18 cellular contexts compared by ENCODE assay signal in genomic region chr17:48725294-48726064, GRCh38. TPM values are rescaled to one million over a fixed set of nuclear protein-coding genes. Genes with fewer than 3 reads are reported as not detected.
DNase-seq lines count a peak whose midpoint lies in the region; ATAC-seq and TF ChIP-seq lines count a peak whose summit lies in the region.
"Had no signal": no experiment of that assay in that cellular context is flagged by ENCODE, and none has a peak within 500 bp of the region (broad histone marks: within the 10 kb centered on the region; RNA-seq: fewer than 3 reads in every experiment).

No MANE protein-coding gene starts in this region.

- H3K4me1 Mint-ChIP-seq in stimulated activated naive CD8-positive, alpha-beta T cell treated with anti-CD3 and anti-CD28 coated beads, Interleukin-15, amount 100 ng/mL, for 72 hours = peaks cover 78% of the 10 kb centered on the region
- H3K4me1 Mint-ChIP-seq in activated T-helper 17 cell treated with anti-CD3 and anti-CD28 coated beads, Interleukin-2, amount 50 U/mL, for 72 hours = peaks cover 7% of the 10 kb centered on the region

- no peak overlapping the region for H2BK5ac ChIP-seq in mesenchymal stem cell (ENCODE audit: low read depth, low read length, poor library complexity, severe bottlenecking)

- H3K9me3 Mint-ChIP-seq in stimulated activated naive CD8-positive, alpha-beta T cell treated with anti-CD3 and anti-CD28 coated beads, Interleukin-15, amount 100 ng/mL, for 72 hours = no peaks in the 10 kb centered on the region
- H3K9me3 Mint-ChIP-seq in activated T-helper 17 cell treated with anti-CD3 and anti-CD28 coated beads, Interleukin-2, amount 50 U/mL, for 72 hours = no peaks in the 10 kb centered on the region

- no peak overlapping the region for H3K14ac ChIP-seq in mesenchymal stem cell (ENCODE audit: low read length in 2 of 2)

- H3K27me3 Mint-ChIP-seq in stimulated activated naive CD8-positive, alpha-beta T cell treated with anti-CD3 and anti-CD28 coated beads, Interleukin-15, amount 100 ng/mL, for 72 hours = peaks cover 100% of the 10 kb centered on the region
- H3K27me3 Mint-ChIP-seq in activated T-helper 17 cell treated with anti-CD3 and anti-CD28 coated beads, Interleukin-2, amount 50 U/mL, for 72 hours = peaks cover 77% of the 10 kb centered on the region

- H2BK120ac ChIP-seq in mesenchymal stem cell (ENCODE audit: low read depth, low read length) = no peak overlapping the region

- no peak for DNase-seq in stimulated activated naive CD8-positive, alpha-beta T cell treated with anti-CD3 and anti-CD28 coated beads, Interleukin-15, amount 100 ng/mL, for 72 hours
- DNase-seq in stimulated activated naive CD8-positive, alpha-beta T cell treated with anti-CD3 and anti-CD28 coated beads, Interleukin-15, Interleukin-2, amounts not matched to agents 100 U/mL and 50 U/mL, for 24 hours = no peak
- peak; percentile 7 for DNase-seq in mesenchymal stem cell
- no peak for DNase-seq in vagina (ENCODE audit: extremely low spot score in 2 of 2)
- DNase-seq in HUDEP-2 (lab: John Stamatoyannopoulos, UW; ENCODE audit: unreplicated experiment in 76 of 76) = no peak
- DNase-seq in SK-N-DZ (ENCODE audit: low spot score) = no peak
- DNase-seq: activated CD4-positive, alpha-beta T cell treated with anti-CD3 and anti-CD28 coated beads, Interleukin-2, amount 50 U/mL, for 48 hours; EL; NCI-H1048; T-helper 1 cell had no signal

- H2BK12ac ChIP-seq in mesenchymal stem cell (ENCODE audit: low read length in 2 of 2) = no peak overlapping the region

- no peak overlapping the region for H2AFZ ChIP-seq in mesenchymal stem cell (ENCODE audit: low read depth, low read length)
- H2AFZ ChIP-seq: GM23248 had no signal

- no peak overlapping the region for H4K91ac ChIP-seq in mesenchymal stem cell (ENCODE audit: low read length)

- H3K4ac ChIP-seq in mesenchymal stem cell (ENCODE audit: low read depth in 1 of 2, low read length in 2 of 2) = no peak overlapping the region

- TF ChIP-seq POLR2A in vagina (IDR thresholded peaks at IDR 0.05) = no peak

- no peak overlapping the region for H2AK5ac ChIP-seq in mesenchymal stem cell (ENCODE audit: low read length, severe bottlenecking)

- no peak overlapping the region for H3K27ac ChIP-seq in mesenchymal stem cell (ENCODE audit: low read length, poor library complexity, severe bottlenecking)
- H3K27ac ChIP-seq in vagina = peak overlapping the region; percentile 56
- H3K27ac ChIP-seq: BLaER1, GM23248 had no signal

- no peak for ATAC-seq in stimulated activated naive CD8-positive, alpha-beta T cell treated with anti-CD3 and anti-CD28 coated beads, Interleukin-15, amount 100 ng/mL, for 72 hours
- ATAC-seq in stimulated activated naive CD8-positive, alpha-beta T cell treated with anti-CD3 and anti-CD28 coated beads, Interleukin-15, Interleukin-2, amounts not matched to agents 100 U/mL and 50 U/mL, for 24 hours = no peak
- ATAC-seq in activated T-helper 17 cell treated with anti-CD3 and anti-CD28 coated beads, Interleukin-2, amount 50 U/mL, for 72 hours (replicated peaks) = no peak
- no peak for ATAC-seq in GM21367 (IDR thresholded peaks at IDR 0.05; ENCODE audit: unreplicated experiment)

- H3K9me3 ChIP-seq in mesenchymal stem cell (ENCODE audit: control insufficient read depth, low read length) (no peaks in the 10 kb centered on the region), vagina (no peaks in the 10 kb centered on the region)
- H3K9me3 ChIP-seq: BLaER1 had no signal

- no peak for TF ChIP-seq CTCF in vagina (IDR thresholded peaks at IDR 0.05)

- peaks cover 4% of the 10 kb centered on the region for H3K36me3 Mint-ChIP-seq in activated T-helper 17 cell treated with anti-CD3 and anti-CD28 coated beads, Interleukin-2, amount 50 U/mL, for 72 hours (ENCODE audit: low read depth)

- intact Hi-C loops in vagina (cut with DNase I) = loop anchor here (5.0 kb wide), 1 partner anchor 152 kb away; no protein-coding TSS in a partner anchor

- peak overlapping the region; percentile 54 to 77 for H3K4me3 Mint-ChIP-seq in stimulated activated naive CD8-positive, alpha-beta T cell treated with anti-CD3 and anti-CD28 coated beads, Interleukin-15, amount 100 ng/mL, for 72 hours
- H3K4me3 Mint-ChIP-seq in activated T-helper 17 cell treated with anti-CD3 and anti-CD28 coated beads, Interleukin-2, amount 50 U/mL, for 72 hours = peak overlapping the region; percentile 50

- peak overlapping the region; percentile 41 for H3K9ac ChIP-seq in mesenchymal stem cell (ENCODE audit: low read length)
- H3K9ac ChIP-seq: BLaER1, GM23248 had no signal

- peak overlapping the region in 1 of 2 experiments; percentile 20 for H3K23ac ChIP-seq in mesenchymal stem cell (ENCODE audit: low read length in 2 of 2)

- H3K4me1 ChIP-seq in mesenchymal stem cell (ENCODE audit: control insufficient read depth, insufficient read depth, low read depth, low read length) (peaks cover 17% of the 10 kb centered on the region), vagina (peaks cover 54% of the 10 kb centered on the region)
- H3K4me1 ChIP-seq: BLaER1 had no signal

- H3K4me2 ChIP-seq in mesenchymal stem cell (ENCODE audit: low read length, poor library complexity, severe bottlenecking) = no peak overlapping the region
- H3K4me2 ChIP-seq: BLaER1 had no signal

- WGBS in mesenchymal stem cell = 20% methylated on average over 37 of the region's 38 CpGs

- H3K36me3 ChIP-seq in mesenchymal stem cell (ENCODE audit: control insufficient read depth in 1 of 2, insufficient read depth in 2 of 2, low read depth in 1 of 2, low read length in 2 of 2) (peaks cover 0 to 3% of the 10 kb centered on the region in 2 experiments), vagina (no peaks in the 10 kb centered on the region)
- H3K36me3 ChIP-seq: BLaER1 had no signal

- no peak overlapping the region for H2BK15ac ChIP-seq in mesenchymal stem cell (ENCODE audit: low read depth, poor library complexity, severe bottlenecking)

- H3K18ac ChIP-seq in mesenchymal stem cell (ENCODE audit: low read depth in 1 of 2, low read length in 2 of 2) = no peak overlapping the region

- H3K4me3 ChIP-seq in mesenchymal stem cell (ENCODE audit: insufficient read depth in 1 of 2, low read depth in 1 of 2, low read length in 2 of 2) = peak overlapping the region; percentile 21 to 68
- H3K4me3 ChIP-seq in vagina = peak overlapping the region; percentile 10 to 17
- H3K4me3 ChIP-seq: BLaER1 had no signal

- H4K8ac ChIP-seq in mesenchymal stem cell (ENCODE audit: low read length) = no peak overlapping the region

- H3K27me3 ChIP-seq in mesenchymal stem cell (ENCODE audit: control insufficient read depth in 1 of 2, insufficient read depth in 1 of 2, low read length in 2 of 2) (peaks cover 99 to 100% of the 10 kb centered on the region in 2 experiments), vagina (peaks cover 17% of the 10 kb centered on the region)

- H3K27ac Mint-ChIP-seq in stimulated activated naive CD8-positive, alpha-beta T cell treated with anti-CD3 and anti-CD28 coated beads, Interleukin-15, amount 100 ng/mL, for 72 hours = no peak overlapping the region
- H3K27ac Mint-ChIP-seq in activated T-helper 17 cell treated with anti-CD3 and anti-CD28 coated beads, Interleukin-2, amount 50 U/mL, for 72 hours = no peak overlapping the region

- H3K79me1 ChIP-seq in mesenchymal stem cell (replicated peaks; ENCODE audit: low read length, poor library complexity, severe bottlenecking) = no peaks in the 10 kb centered on the region

RNA-seq across cellular contexts. Expression of gene PRAC2, which starts 2.5 kb away (rescaled TPM):
- total RNA-seq in activated T-helper 17 cell treated with anti-CD3 and anti-CD28 coated beads, Interleukin-2, amount 50 U/mL, for 72 hours = not detected
- polyA plus RNA-seq in mesenchymal stem cell (2013, experiment 1 of 2) = 1.5 TPM
- polyA plus RNA-seq in mesenchymal stem cell (2013, experiment 2 of 2) = 1.0 TPM
- total RNA-seq in vagina = not detected
- not detected in 2 replicates for polyA plus RNA-seq in SK-N-DZ (2014; cell fraction: cytosol; rRNA removed)
- polyA plus RNA-seq in SK-N-DZ (2014; cell fraction: nucleus; rRNA removed) = not detected in 2 replicates
- total RNA-seq: GM23248, mononuclear cell, OCI-LY7, renal cortical epithelial cell had no signal
- polyA plus RNA-seq: adipose tissue, GM23248 had no signal

RNA-seq across cellular contexts. Expression of gene HOXB13, which starts 3.1 kb away (rescaled TPM):
- not detected for total RNA-seq in activated T-helper 17 cell treated with anti-CD3 and anti-CD28 coated beads, Interleukin-2, amount 50 U/mL, for 72 hours
- 1.3 TPM for polyA plus RNA-seq in mesenchymal stem cell (2013, experiment 1 of 2)
- polyA plus RNA-seq in mesenchymal stem cell (2013, experiment 2 of 2) = 1.2 TPM
- total RNA-seq in vagina = 5.4 TPM
- polyA plus RNA-seq in SK-N-DZ (2014; cell fraction: cytosol; rRNA removed) = not detected in 2 replicates
- not detected in 2 replicates for polyA plus RNA-seq in SK-N-DZ (2014; cell fraction: nucleus; rRNA removed)
- total RNA-seq: GM23248, mononuclear cell, OCI-LY7 had no signal
- polyA plus RNA-seq: adipose tissue, GM23248 had no signal

RNA-seq across cellular contexts. Expression of gene PRAC1, which starts 3.2 kb away (rescaled TPM):
- not detected for total RNA-seq in activated T-helper 17 cell treated with anti-CD3 and anti-CD28 coated beads, Interleukin-2, amount 50 U/mL, for 72 hours
- not detected for polyA plus RNA-seq in mesenchymal stem cell (2013, experiment 1 of 2)
- polyA plus RNA-seq in mesenchymal stem cell (2013, experiment 2 of 2) = not detected
- 9.6 TPM for total RNA-seq in vagina
- not detected in 2 replicates for polyA plus RNA-seq in SK-N-DZ (2014; cell fraction: cytosol; rRNA removed)
- polyA plus RNA-seq in SK-N-DZ (2014; cell fraction: nucleus; rRNA removed) = not detected in 2 replicates
- total RNA-seq: GM23248, mononuclear cell, OCI-LY7, renal cortical epithelial cell had no signal
- polyA plus RNA-seq: adipose tissue, GM23248 had no signal

Comparison
In these comparisons a context has a peak if more than half of its experiments do, and no peak if none do; other contexts are left out.
1. RNA of gene PRAC1, which starts 3.2 kb away (total RNA-seq): 9.6 TPM in vagina (single experiment); not detected in activated T-helper 17 cell treated with anti-CD3 and anti-CD28 coated beads, Interleukin-2, amount 50 U/mL, for 72 hours; every median in the first group is over 10 times any median in the second.